ENCODE assay signal across 33 cellular contexts in genomic region chr7:153130052-153130451, GRCh38.
"Had no signal": no experiment of that assay in that cellular context is flagged by ENCODE, and none has a peak within 500 bp of the region (broad histone marks: within the 10 kb centered on the region; RNA-seq: fewer than 3 reads in every experiment).

No MANE protein-coding gene starts in this region.

- H3K27me3 ChIP-seq: adrenal gland, body of pancreas, brain microvascular endothelial cell, breast epithelium had no signal

- FAIRE-seq: astrocyte, TTC549 had no signal

- H3K4me3 ChIP-seq: adrenal gland, body of pancreas, breast epithelium had no signal

- H3K27ac ChIP-seq: adrenal gland, body of pancreas, brain microvascular endothelial cell, breast epithelium, VCaP had no signal

- H3K36me3 ChIP-seq: adrenal gland, brain microvascular endothelial cell, breast epithelium had no signal

- DNase-seq: activated CD4-positive, alpha-beta memory T cell treated with anti-CD3 and anti-CD28 coated beads, Interleukin-2, amount 10 ng/mL, durations not matched to agents 7 days and 5 days; activated CD4-positive, alpha-beta T cell treated with anti-CD3 and anti-CD28 coated beads for 1 hour; activated CD4-positive, alpha-beta T cell treated with anti-CD3 and anti-CD28 coated beads for 36 hours; activated CD4-positive, alpha-beta T cell treated with anti-CD3 and anti-CD28 coated beads for 48 hours; activated CD4-positive, alpha-beta T cell treated with anti-CD3 and anti-CD28 coated beads, Interleukin-2, amount 10 ng/mL, durations not matched to agents 7 days and 5 days; activated CD4-positive, alpha-beta T cell treated with anti-CD3 and anti-CD28 coated beads, Interleukin-2, amount 50 U/mL, for 48 hours; activated CD4-positive, CD25-positive, alpha-beta regulatory T cell; activated CD8-positive, alpha-beta memory T cell treated with anti-CD3 and anti-CD28 coated beads for 24 hours; activated CD8-positive, alpha-beta memory T cell treated with anti-CD3 and anti-CD28 coated beads, Interleukin-2, amount 10 ng/mL, durations not matched to agents 7 days and 5 days; activated CD8-positive, alpha-beta T cell treated with anti-CD3 and anti-CD28 coated beads, Interleukin-2, amount 10 ng/mL, durations not matched to agents 7 days and 5 days; activated effector memory CD4-positive, alpha-beta T cell treated with anti-CD3 and anti-CD28 coated beads, Interleukin-2, amount 50 U/mL, for 16 hours; activated gamma-delta T cell treated with Interleukin-2 at 50 U/mL for 16 hours; activated naive CD4-positive, alpha-beta T cell; activated naive CD4-positive, alpha-beta T cell treated with anti-CD3 and anti-CD28 coated beads for 36 hours; activated naive CD4-positive, alpha-beta T cell treated with anti-CD3 and anti-CD28 coated beads, Interleukin-2, amount 50 U/mL, for 16 hours; activated naive CD8-positive, alpha-beta T cell treated with anti-CD3 and anti-CD28 coated beads for 36 hours; activated T-cell treated with anti-CD3 and anti-CD28 coated beads for 4 hours; activated T-cell treated with anti-CD3 and anti-CD28 coated beads, Interleukin-2, amount 50 U/mL, for 1 hour; activated T-cell treated with anti-CD3 and anti-CD28 coated beads, Interleukin-2, amount 50 U/mL, for 4 hours; activated T-cell treated with anti-CD3 and anti-CD28 coated beads, Interleukin-2, amount 50 U/mL, for 72 hours; adrenal gland; amniotic stem cell; aorta; body of pancreas; brain microvascular endothelial cell; central memory CD4-positive, alpha-beta T cell; T-helper 1 cell; T-helper 2 cell; T-helper 9 cell had no signal

- H3K9me3 ChIP-seq: adrenal gland, body of pancreas had no signal

- H3K4me1 ChIP-seq: adrenal gland, body of pancreas, breast epithelium had no signal
